In the genomic region with DNA sequence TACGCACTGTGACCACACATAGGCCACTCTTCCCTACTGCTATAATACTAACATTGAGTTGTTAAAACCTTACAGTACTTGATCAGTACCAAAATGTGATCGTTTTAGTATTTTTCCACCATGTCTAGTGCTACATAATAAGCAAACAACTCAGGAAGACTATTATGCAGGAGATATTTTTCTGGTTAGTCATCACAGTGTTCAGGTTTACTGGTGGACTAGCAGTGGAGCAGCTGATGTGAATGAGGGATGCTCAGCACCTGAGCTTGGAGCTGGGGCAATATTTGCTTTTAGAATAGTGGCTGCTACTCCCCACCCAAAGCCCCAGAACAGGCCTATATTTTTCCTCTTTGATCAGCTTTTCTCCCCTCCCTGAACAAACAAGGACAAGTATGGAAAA, we compare ENCODE assay signal across 17 cellular contexts.
DNase-seq lines count a peak whose midpoint lies in the region; ATAC-seq, FAIRE-seq and TF ChIP-seq lines count a peak whose summit lies in the region.
"Had no signal": no experiment of that assay in that cellular context is flagged by ENCODE, and none has a peak within 500 bp of the region (broad histone marks: within the 10 kb centered on the region; RNA-seq: fewer than 3 reads in every experiment).

No MANE protein-coding gene starts in this region.

- 76% methylated on average over 2 of the region's 2 CpGs for WGBS in hepatocyte (ENCODE audit: low lambda C conversion rate, missing lambda C conversion rate)

- no peaks in the 10 kb centered on the region for H3K4me1 Mint-ChIP-seq in activated T-helper 17 cell treated with anti-CD3 and anti-CD28 coated beads, Interleukin-2, amount 50 U/mL, for 72 hours

- no peaks in the 10 kb centered on the region for H3K9me2 ChIP-seq in hepatocyte (replicated peaks; ENCODE audit: insufficient read depth)

- no peak for ATAC-seq in activated T-helper 17 cell treated with anti-CD3 and anti-CD28 coated beads, Interleukin-2, amount 50 U/mL, for 72 hours (replicated peaks)
- ATAC-seq in HG03025 (IDR thresholded peaks at IDR 0.05; ENCODE audit: low FRiP score, unreplicated experiment), result no peak
- ATAC-seq: Panc1, Right ventricle myocardium inferior had no signal

- peak overlapping the region; percentile 59 for H3K27ac ChIP-seq in hepatocyte
- H3K27ac ChIP-seq: BLaER1 treated with 17β-estradiol and CSF1 and Interleukin-3, amounts not matched to agents 10 nM and 100 nM; SK-N-MC had no signal

- no peaks in the 10 kb centered on the region for H3K79me2 ChIP-seq in hepatocyte

- peaks cover 6% of the 10 kb centered on the region for H3K9me3 Mint-ChIP-seq in activated T-helper 17 cell treated with anti-CD3 and anti-CD28 coated beads, Interleukin-2, amount 50 U/mL, for 72 hours

- no peaks in the 10 kb centered on the region for H4K20me1 ChIP-seq in hepatocyte (ENCODE audit: insufficient read depth, poor library complexity, severe bottlenecking)
- H4K20me1 ChIP-seq: BLaER1 treated with 17β-estradiol and CSF1 and Interleukin-3, amounts not matched to agents 10 nM and 100 nM had no signal

- H3K27me3 ChIP-seq in hepatocyte, result no peaks in the 10 kb centered on the region
- H3K27me3 ChIP-seq: BLaER1 treated with 17β-estradiol and CSF1 and Interleukin-3, amounts not matched to agents 10 nM and 100 nM had no signal

- H3K27ac Mint-ChIP-seq in activated T-helper 17 cell treated with anti-CD3 and anti-CD28 coated beads, Interleukin-2, amount 50 U/mL, for 72 hours, result no peak overlapping the region

- no peak overlapping the region for H2AFZ ChIP-seq in hepatocyte

- H3K36me3 ChIP-seq in hepatocyte (replicated peaks; ENCODE audit: insufficient read depth, low read depth), result no peaks in the 10 kb centered on the region
- H3K36me3 ChIP-seq: BLaER1 treated with 17β-estradiol and CSF1 and Interleukin-3, amounts not matched to agents 10 nM and 100 nM had no signal

- no peak overlapping the region for H3K4me3 Mint-ChIP-seq in activated T-helper 17 cell treated with anti-CD3 and anti-CD28 coated beads, Interleukin-2, amount 50 U/mL, for 72 hours

- FAIRE-seq in GM19239 (lab: Jason Lieb, UNC), result no peak
- FAIRE-seq: A204.1 had no signal

- peak; percentile 14 for DNase-seq in A172 (ENCODE audit: low spot score)
- peak; percentile 12 for DNase-seq in HCEC 1CT
- peak; percentile 26 for DNase-seq in amniotic epithelial cell (ENCODE audit: low read depth)
- DNase-seq in hepatocyte (ENCODE audit: low spot score), result peak; percentile 27
- no peak for DNase-seq in SK-N-DZ (ENCODE audit: low spot score)
- no peak for DNase-seq in GM19239 (ENCODE audit: insufficient read length, low spot score)
- DNase-seq: NCI-H1436 treated with DMSO at 0.1 percent for 48 hours, NCI-H2081, NCI-H510A treated with DMSO at 0.1 percent for 48 hours, NCI-H82 had no signal

- no peaks in the 10 kb centered on the region for H3K36me3 Mint-ChIP-seq in activated T-helper 17 cell treated with anti-CD3 and anti-CD28 coated beads, Interleukin-2, amount 50 U/mL, for 72 hours (ENCODE audit: low read depth)

- no peak overlapping the region for H3K4me2 ChIP-seq in hepatocyte
- H3K4me2 ChIP-seq: BLaER1 treated with 17β-estradiol and CSF1 and Interleukin-3, amounts not matched to agents 10 nM and 100 nM had no signal

- H3K4me3 ChIP-seq in hepatocyte, result no peak overlapping the region
- H3K4me3 ChIP-seq: BLaER1 treated with 17β-estradiol and CSF1 and Interleukin-3, amounts not matched to agents 10 nM and 100 nM; SK-N-MC had no signal

- H3K27me3 Mint-ChIP-seq in activated T-helper 17 cell treated with anti-CD3 and anti-CD28 coated beads, Interleukin-2, amount 50 U/mL, for 72 hours, result no peaks in the 10 kb centered on the region

- H3K9me3 ChIP-seq in hepatocyte (ENCODE audit: low read depth), result no peaks in the 10 kb centered on the region

- no peak for TF ChIP-seq CTCF in hepatocyte (IDR thresholded peaks at IDR 0.05; ENCODE audit: poor library complexity)

- H3K4me1 ChIP-seq in hepatocyte (ENCODE audit: insufficient read depth), result no peaks in the 10 kb centered on the region
- H3K4me1 ChIP-seq: BLaER1 treated with 17β-estradiol and CSF1 and Interleukin-3, amounts not matched to agents 10 nM and 100 nM had no signal

Comparison
In these comparisons a context has a peak if more than half of its experiments do, and no peak if none do; other contexts are left out.
1. DNase-seq: peak in A172 (single experiment), HCEC 1CT (single experiment), amniotic epithelial cell (single experiment) and hepatocyte (single experiment); none in SK-N-DZ (single experiment) and GM19239 (single experiment).